Comparison of ENCODE assay signal across 8 cellular contexts in genomic region chr11:19441752-19442553, GRCh38.
A peak's percentile ranks its signal among the peaks of the same experiment; 100 is the strongest.
DNase-seq lines count a peak whose midpoint lies in the region; ATAC-seq, FAIRE-seq and TF ChIP-seq lines count a peak whose summit lies in the region.

No MANE protein-coding gene starts in this region.

- peaks cover 0 to 2% (median 0%) of the 10 kb centered on the region in 5 donors for H3K9me3 Mint-ChIP-seq in CD8-positive, alpha-beta memory T cell

- no peak for TF ChIP-seq RAD21 in H1 (IDR thresholded peaks at IDR 0.05 in 1 of 2, conservative IDR thresholded peaks at IDR 0.05 in 1 of 2; ENCODE audit: low read depth in 2 of 2, low read length in 2 of 2)

- intact Hi-C loops in PC-9 (cut with micrococcal nuclease; ENCODE audit: unreplicated experiment), result loop anchor here (1.0 to 5.0 kb wide), 10 partner anchors 23 to 414 kb away; no protein-coding TSS in a partner anchor

- no peak overlapping the region for H3K4ac ChIP-seq in H1 (replicated peaks; ENCODE audit: insufficient read length, low read depth, low read length)

- H3K14ac ChIP-seq in H1 (ENCODE audit: insufficient read length), result no peak overlapping the region

- H3K23me2 ChIP-seq in H1 (ENCODE audit: low read depth, low read length), result no peaks in the 10 kb centered on the region

- no peak overlapping the region for H2AK5ac ChIP-seq in H1 (ENCODE audit: low read depth, low read length)

- no peak overlapping the region for H3K23ac ChIP-seq in H1 (ENCODE audit: insufficient read length)

- no peak overlapping the region for H2BK12ac ChIP-seq in H1 (ENCODE audit: low read depth, low read length)

- no peak overlapping the region for H4K91ac ChIP-seq in H1 (replicated peaks; ENCODE audit: insufficient read length, low read length)

- H2BK20ac ChIP-seq in H1 (ENCODE audit: low read length), result no peak overlapping the region

- H3K79me2 ChIP-seq in PC-9 (ENCODE audit: low read depth), result no peaks in the 10 kb centered on the region
- H3K79me2 ChIP-seq in H1 (ENCODE audit: control insufficient read depth in 1 of 2, insufficient read depth in 2 of 2, low read length in 2 of 2), result no peaks in the 10 kb centered on the region

- no peaks in the 10 kb centered on the region for H3K36me3 ChIP-seq in PC-9 (ENCODE audit: low read depth)
- H3K36me3 ChIP-seq in H1 (ENCODE audit: control insufficient read depth in 2 of 4, insufficient read depth in 4 of 4, low read length in 3 of 4), result no peaks in the 10 kb centered on the region
- no peaks in the 10 kb centered on the region for H3K36me3 ChIP-seq in CD8-positive, alpha-beta memory T cell (ENCODE audit: insufficient read depth, low read length)
- H3K36me3 ChIP-seq in H7 (replicated peaks; ENCODE audit: control insufficient read depth, insufficient read depth, low read length), result no peaks in the 10 kb centered on the region

- H2AFZ ChIP-seq in PC-9, result no peak overlapping the region; the same call in 1 of the 2 replicates
- H2AFZ ChIP-seq in H1 (ENCODE audit: low read length), result peak overlapping the region; percentile 30; the same call in 1 of the 2 replicates

- BruUV-seq in PC-9 (replicated peaks; lab: Mats Ljungman, UMichigan), result TSS peak; percentile 95

- no peaks in the 10 kb centered on the region for H4K20me1 ChIP-seq in PC-9 (ENCODE audit: insufficient read depth)
- H4K20me1 ChIP-seq in H1 (replicated peaks in 1 of 2; ENCODE audit: control insufficient read depth in 1 of 2, insufficient read depth in 2 of 2, low read length in 2 of 2), result no peaks in the 10 kb centered on the region

- no peak for TF ChIP-seq EP300 in H1 (IDR thresholded peaks at IDR 0.05; ENCODE audit: borderline replicate concordance in 1 of 2, low read depth in 2 of 2, low read length in 2 of 2)

- H3K9me3 ChIP-seq in PC-9 (ENCODE audit: insufficient read depth, low read depth), result no peaks in the 10 kb centered on the region
- no peaks in the 10 kb centered on the region for H3K9me3 ChIP-seq in H1 (ENCODE audit: insufficient read depth in 2 of 2, low read depth in 1 of 2, low read length in 1 of 2)
- no peaks in the 10 kb centered on the region for H3K9me3 ChIP-seq in CD8-positive, alpha-beta memory T cell (ENCODE audit: low read length)

- H3F3A ChIP-seq in PC-9 (ENCODE audit: insufficient read depth, low read depth), result peaks cover 65% of the 10 kb centered on the region

- H3K27ac Mint-ChIP-seq in CD8-positive, alpha-beta memory T cell, result peak overlapping the region in 1 of 8 donors; percentile 56

- H2BK5ac ChIP-seq in H1 (ENCODE audit: low read depth, low read length), result no peak overlapping the region

- CTCF ChIA-PET in AG04449 (lab: Yijun Ruan, JAX) (no interaction called here), PC-9 (lab: Charles Lee) (interaction anchor here (0.9 kb wide), 1 partner anchor 371 kb away, joined by 3 read pairs; no protein-coding TSS in a partner anchor), H1 (lab: Charles Lee; ENCODE audit: partially characterized antibody) (interaction anchor here (1.2 kb wide), 1 partner anchor 122 kb away, joined by 3 read pairs; no protein-coding TSS in a partner anchor)
- CTCF ChIA-PET in CD8-positive, alpha-beta memory T cell (lab: Charles Lee), result no interaction called here

- DNase-seq in AG04449 (ENCODE audit: low read depth, low spot score) (peak; percentile 82), PC-9 (peak; percentile 91 to 100), H1 (ENCODE audit: low read depth in 1 of 2, low spot score in 2 of 2) (no peak), renal cortical epithelial cell (ENCODE audit: low read depth) (peak; percentile 98), H7 (no peak)
- DNase-seq in CD8-positive, alpha-beta memory T cell, result no peak

- H2BK120ac ChIP-seq in H1 (replicated peaks; ENCODE audit: low read depth, low read length), result no peak overlapping the region

- H3K4me1 Mint-ChIP-seq in CD8-positive, alpha-beta memory T cell, result no peaks in the 10 kb centered on the region

- H4K5ac ChIP-seq in H1 (ENCODE audit: insufficient read length, low read depth, low read length), result no peak overlapping the region

- POLR2A ChIA-PET in AG04449 (lab: Yijun Ruan, JAX), result no interaction called here
- POLR2A ChIA-PET in PC-9 (lab: Charles Lee; ENCODE audit: unreplicated experiment), result interaction anchor here (0.6 kb wide), 3 partner anchors 13 to 380 kb away, joined by 3 to 5 read pairs (median 3); no protein-coding TSS in a partner anchor
- POLR2A ChIA-PET in H1 (lab: Charles Lee; ENCODE audit: partially characterized antibody), result no interaction called here
- POLR2A ChIA-PET in CD8-positive, alpha-beta memory T cell (lab: Charles Lee), result no interaction called here

- no peak overlapping the region for H3K56ac ChIP-seq in H1 (replicated peaks; ENCODE audit: insufficient read length, low read depth, low read length)

- no peak overlapping the region for H4K8ac ChIP-seq in H1 (ENCODE audit: extremely low read depth, insufficient read depth, low read length)

- ATAC-seq in GM18870 (IDR thresholded peaks at IDR 0.05; ENCODE audit: unreplicated experiment) (peak; percentile 97), HG03025 (IDR thresholded peaks at IDR 0.05; ENCODE audit: low FRiP score, unreplicated experiment) (peak; percentile 80)

- no peak overlapping the region for H2BK15ac ChIP-seq in H1 (ENCODE audit: low read length)

- no peak overlapping the region for H3K18ac ChIP-seq in H1 (ENCODE audit: extremely low read depth, low read length)

- no peak overlapping the region for H3K4me3 ChIP-seq in AG04449 (ENCODE audit: low read depth, low read length)
- H3K4me3 ChIP-seq in PC-9, result peak overlapping the region; percentile 5; the same call in 1 of the 2 replicates
- no peak overlapping the region for H3K4me3 ChIP-seq in H1 (ENCODE audit: extremely low read depth in 1 of 4, insufficient read depth in 2 of 4, low read depth in 3 of 4, low read length in 4 of 4)
- no peak overlapping the region for H3K4me3 ChIP-seq in CD8-positive, alpha-beta memory T cell (ENCODE audit: low read length)
- H3K4me3 ChIP-seq in H7 (ENCODE audit: insufficient read depth, low read depth, low read length), result no peak overlapping the region

- WGBS in H1 (ENCODE audit: extremely low coverage in 1 of 2, insufficient coverage in 1 of 2, insufficient read length in 1 of 2, insufficient replicate concordance in 2 of 2, low coverage in 1 of 2, low lambda C conversion rate in 2 of 2, missing lambda C conversion rate in 1 of 2), 2 experiments, result 86% methylated on average over 11 of the region's 11 CpGs; no CpG with 5 or more reads in 1 of the 2 experiments

- no peak for TF ChIP-seq CTCF in AG04449 (IDR thresholded peaks at IDR 0.05; ENCODE audit: insufficient read depth, low read length, missing control alignments)
- TF ChIP-seq CTCF in PC-9 (conservative IDR thresholded peaks at IDR 0.05), result no peak
- TF ChIP-seq CTCF in H1 (IDR thresholded peaks at IDR 0.05; ENCODE audit: control extremely low read depth in 1 of 3, insufficient read depth in 1 of 3, low read depth in 1 of 3, low read length in 3 of 3), result no peak

- H3K79me1 ChIP-seq in H1 (ENCODE audit: low read depth, low read length), result no peaks in the 10 kb centered on the region

- no peaks in the 10 kb centered on the region for H3K36me3 Mint-ChIP-seq in CD8-positive, alpha-beta memory T cell

- peak overlapping the region; percentile 89 for H3K27ac ChIP-seq in PC-9
- H3K27ac ChIP-seq in H1 (ENCODE audit: low read depth, low read length), result no peak overlapping the region
- H3K27ac ChIP-seq in CD8-positive, alpha-beta memory T cell (ENCODE audit: low read depth, low read length), result no peak overlapping the region

- no peak for TF ChIP-seq POLR2A in H1 (IDR thresholded peaks at IDR 0.05; ENCODE audit: control extremely low read depth in 1 of 2, low read depth in 2 of 2, low read length in 2 of 2)

- H3K4me3 Mint-ChIP-seq in CD8-positive, alpha-beta memory T cell, result no peak overlapping the region

- no peaks in the 10 kb centered on the region for H3K9me2 ChIP-seq in PC-9 (ENCODE audit: insufficient read depth)

- H3K9ac ChIP-seq in H1 (replicated peaks in 1 of 4; ENCODE audit: extremely low read depth in 1 of 4, low read depth in 3 of 4, low read length in 3 of 4), result no peak overlapping the region

- H3K4me2 ChIP-seq in PC-9 (peak overlapping the region; percentile 55), H1 (ENCODE audit: insufficient read depth in 1 of 2, low read depth in 2 of 2, low read length in 2 of 2) (no peak overlapping the region)

- H3K27me3 ChIP-seq in PC-9 (ENCODE audit: insufficient read depth, low read depth), result no peaks in the 10 kb centered on the region
- no peaks in the 10 kb centered on the region for H3K27me3 ChIP-seq in H1 (replicated peaks in 1 of 4; ENCODE audit: control insufficient read depth in 3 of 4, extremely low read depth in 1 of 4, insufficient read depth in 3 of 4, low read length in 3 of 4)
- H3K27me3 ChIP-seq in CD8-positive, alpha-beta memory T cell (ENCODE audit: insufficient read depth, low read length, poor library complexity, severe bottlenecking), result no peaks in the 10 kb centered on the region
- no peaks in the 10 kb centered on the region for H3K27me3 ChIP-seq in H7 (ENCODE audit: control insufficient read depth, insufficient read depth, low read length)

- no peak for FAIRE-seq in H1 (lab: Jason Lieb, UNC)

- H3K4me1 ChIP-seq in PC-9 (replicated peaks; ENCODE audit: insufficient read depth) (peaks cover 92% of the 10 kb centered on the region), H1 (replicated peaks in 1 of 4; ENCODE audit: control insufficient read depth in 3 of 4, insufficient read depth in 4 of 4, low read length in 3 of 4) (no peaks in the 10 kb centered on the region)
- H3K4me1 ChIP-seq in CD8-positive, alpha-beta memory T cell (ENCODE audit: insufficient read depth, low read length), result no peaks in the 10 kb centered on the region

- H3K27me3 Mint-ChIP-seq in CD8-positive, alpha-beta memory T cell, result peaks cover 12 to 33% of the 10 kb centered on the region in 2 donors

TF ChIP-seq in H1, 55 proteins besides CTCF, POLR2A, EP300 and RAD21:
- TF ChIP-seq ZNF274 (IDR thresholded peaks at IDR 0.05; ENCODE audit: borderline replicate concordance, extremely low read depth, low read length) (no peak), CREB1 (IDR thresholded peaks at IDR 0.05) (no peak), TBP (IDR thresholded peaks at IDR 0.05; ENCODE audit: low read depth, low read length) (no peak), GABPA (IDR thresholded peaks at IDR 0.05; ENCODE audit: borderline replicate concordance, insufficient read depth, low read length) (no peak), BACH1 (IDR thresholded peaks at IDR 0.05; ENCODE audit: low read length) (no peak), KDM1A (IDR thresholded peaks at IDR 0.05; ENCODE audit: borderline replicate concordance, low read length) (no peak), POU5F1 (IDR thresholded peaks at IDR 0.05; ENCODE audit: low read depth, low read length) (no peak)

Comparison
In these comparisons a context has a peak if more than half of its experiments do, and no peak if none do; other contexts are left out.
1. DNase-seq: peak in AG04449 (single experiment), PC-9 (2 of 2) and renal cortical epithelial cell (single experiment); none in H1 (0 of 2), CD8-positive, alpha-beta memory T cell (0 of 5) and H7 (single experiment).
2. CTCF ChIA-PET loops: an anchor here in PC-9 (0.9 kb wide) and H1 (1.2 kb wide); none called in AG04449 and CD8-positive, alpha-beta memory T cell.